In the genomic region with DNA sequence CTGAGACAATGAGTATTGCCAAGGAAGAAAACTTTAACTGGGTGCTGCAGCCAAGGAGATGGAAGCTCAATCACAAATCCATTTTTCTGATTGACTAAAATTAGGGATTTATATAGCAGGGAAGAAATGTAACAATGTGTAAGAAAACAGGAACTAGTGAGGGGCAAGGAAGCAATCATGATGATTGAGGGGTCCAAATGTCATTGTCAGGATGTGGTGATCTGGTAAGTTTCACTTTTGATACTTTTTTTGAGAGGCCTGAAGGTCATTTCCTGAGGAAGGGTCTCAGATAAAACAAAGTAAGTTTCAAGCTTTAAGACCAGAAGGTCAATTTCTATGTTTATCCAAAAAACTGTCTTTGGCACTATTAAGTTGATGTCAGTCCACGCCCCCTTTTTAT, we compare ENCODE assay signal across 23 cellular contexts. TPM values are rescaled to one million over a fixed set of nuclear protein-coding genes. Genes with fewer than 3 reads are reported as not detected.
DNase-seq lines count a peak whose midpoint lies in the region; ATAC-seq and TF ChIP-seq lines count a peak whose summit lies in the region.
"Had no signal": no experiment of that assay in that cellular context is flagged by ENCODE, and none has a peak within 500 bp of the region (broad histone marks: within the 10 kb centered on the region; RNA-seq: fewer than 3 reads in every experiment).

No MANE protein-coding gene starts in this region.

- POLR2A ChIA-PET in activated CD8-positive, alpha-beta T cell treated with anti-CD3 and anti-CD28 coated beads, Interleukin-2, amount 10 ng/mL, durations not matched to agents 7 days and 5 days (lab: Charles Lee), result interaction anchor here (0.5 kb wide), 1 partner anchor 1544 kb away, joined by 3 read pairs; no protein-coding TSS in a partner anchor

- H3K9me2 ChIP-seq in Loucy (replicated peaks; ENCODE audit: low read depth, low read length), result no peaks in the 10 kb centered on the region
- H3K9me2 ChIP-seq: SK-N-SH had no signal

- H3K4me3 Mint-ChIP-seq in activated CD8-positive, alpha-beta T cell treated with anti-CD3 and anti-CD28 coated beads, Interleukin-2, amount 10 ng/mL, durations not matched to agents 7 days and 5 days, result no peak overlapping the region
- no peak overlapping the region for H3K4me3 Mint-ChIP-seq in stimulated activated effector memory CD8-positive, alpha-beta T cell treated with anti-CD3 and anti-CD28 coated beads, Interleukin-12 subunit alpha, Interleukin-12 subunit beta, amount 100 ng/mL, for 72 hours
- H3K4me3 Mint-ChIP-seq: CD4-positive, CD25-positive, alpha-beta regulatory T cell had no signal

- no peak for ATAC-seq in activated CD8-positive, alpha-beta T cell treated with anti-CD3 and anti-CD28 coated beads, Interleukin-2, amount 10 ng/mL, durations not matched to agents 7 days and 5 days
- ATAC-seq in stimulated activated effector memory CD8-positive, alpha-beta T cell treated with anti-CD3 and anti-CD28 coated beads, Interleukin-12 subunit alpha, Interleukin-12 subunit beta, amount 100 ng/mL, for 72 hours, result no peak
- no peak for ATAC-seq in HG03039 (IDR thresholded peaks at IDR 0.05; ENCODE audit: unreplicated experiment)
- ATAC-seq: K562 had no signal

- H3K9me3 Mint-ChIP-seq in activated CD8-positive, alpha-beta T cell treated with anti-CD3 and anti-CD28 coated beads, Interleukin-2, amount 10 ng/mL, durations not matched to agents 7 days and 5 days (ENCODE audit: insufficient read depth), result no peaks in the 10 kb centered on the region
- H3K9me3 Mint-ChIP-seq in stimulated activated effector memory CD8-positive, alpha-beta T cell treated with anti-CD3 and anti-CD28 coated beads, Interleukin-12 subunit alpha, Interleukin-12 subunit beta, amount 100 ng/mL, for 72 hours, result no peaks in the 10 kb centered on the region

- H3K79me2 ChIP-seq in Loucy (ENCODE audit: insufficient read depth, low read length), result no peaks in the 10 kb centered on the region

- no peaks in the 10 kb centered on the region for H3K9me3 ChIP-seq in Loucy (ENCODE audit: insufficient read depth, low read depth, low read length)
- H3K9me3 ChIP-seq: BE2C, SK-N-SH had no signal

- peaks cover 2% of the 10 kb centered on the region for H3K27me3 Mint-ChIP-seq in activated CD8-positive, alpha-beta T cell treated with anti-CD3 and anti-CD28 coated beads, Interleukin-2, amount 10 ng/mL, durations not matched to agents 7 days and 5 days (ENCODE audit: low read depth)

- H3K4me1 Mint-ChIP-seq in activated CD8-positive, alpha-beta T cell treated with anti-CD3 and anti-CD28 coated beads, Interleukin-2, amount 10 ng/mL, durations not matched to agents 7 days and 5 days (ENCODE audit: low read depth), result peaks cover 14% of the 10 kb centered on the region
- peaks cover 5% of the 10 kb centered on the region for H3K4me1 Mint-ChIP-seq in stimulated activated effector memory CD8-positive, alpha-beta T cell treated with anti-CD3 and anti-CD28 coated beads, Interleukin-12 subunit alpha, Interleukin-12 subunit beta, amount 100 ng/mL, for 72 hours

- no peaks in the 10 kb centered on the region for H4K20me1 ChIP-seq in Loucy (ENCODE audit: insufficient read depth, low read length, poor library complexity, severe bottlenecking)

- H3F3A ChIP-seq in Loucy (ENCODE audit: low read depth), result no peaks in the 10 kb centered on the region

- DNase-seq in NOMO-1 treated with DMSO at 0.1 percent for 48 hours (lab: John Stamatoyannopoulos, UW; ENCODE audit: unreplicated experiment) (peak; percentile 26), NOMO-1 treated with dmso at 0.1 percent for 144 hours (lab: John Stamatoyannopoulos, UW; ENCODE audit: unreplicated experiment) (no peak), AG08396 (ENCODE audit: low spot score) (no peak)
- no peak for DNase-seq in activated CD8-positive, alpha-beta T cell treated with anti-CD3 and anti-CD28 coated beads, Interleukin-2, amount 10 ng/mL, durations not matched to agents 7 days and 5 days
- DNase-seq in stimulated activated effector memory CD8-positive, alpha-beta T cell treated with anti-CD3 and anti-CD28 coated beads, Interleukin-12 subunit alpha, Interleukin-12 subunit beta, amount 100 ng/mL, for 72 hours (ENCODE audit: low spot score in 2 of 2), result no peak
- no peak for DNase-seq in activated T-cell treated with anti-CD3 and anti-CD28 coated beads, Interleukin-2, amount 50 U/mL, for 1 hour
- DNase-seq: BE2C; CD4-positive, CD25-positive, alpha-beta regulatory T cell; DMS153; DND-41; MG63; NCI-H1048; NCI-H1417; NCI-H1694; NCI-H2029 treated with DMSO at 0.1 percent for 48 hours; NCI-H526 treated with DMSO at 0.1 percent for 48 hours; SK-N-SH; SW 1271 had no signal

- peak overlapping the region; percentile 47 for H3K27ac Mint-ChIP-seq in activated CD8-positive, alpha-beta T cell treated with anti-CD3 and anti-CD28 coated beads, Interleukin-2, amount 10 ng/mL, durations not matched to agents 7 days and 5 days
- peak overlapping the region; percentile 8 for H3K27ac Mint-ChIP-seq in stimulated activated effector memory CD8-positive, alpha-beta T cell treated with anti-CD3 and anti-CD28 coated beads, Interleukin-12 subunit alpha, Interleukin-12 subunit beta, amount 100 ng/mL, for 72 hours

- peaks cover 2% of the 10 kb centered on the region for H3K4me1 ChIP-seq in Loucy (ENCODE audit: insufficient read depth, low read length, poor library complexity, severe bottlenecking)
- H3K4me1 ChIP-seq: BE2C had no signal

- no peaks in the 10 kb centered on the region for H3K36me3 ChIP-seq in Loucy (ENCODE audit: insufficient read depth, low read length)
- H3K36me3 ChIP-seq: BE2C, MG63 had no signal

- TF ChIP-seq CTCF in Loucy (conservative IDR thresholded peaks at IDR 0.05; ENCODE audit: low read length), result no peak

- H3K4me2 ChIP-seq in Loucy (ENCODE audit: low read depth, low read length, poor library complexity, severe bottlenecking), result peak overlapping the region; percentile 30
- H3K4me2 ChIP-seq: SK-N-SH had no signal

- H3K27me3 ChIP-seq in Loucy (ENCODE audit: insufficient read depth, low read length, poor library complexity, severe bottlenecking), result no peaks in the 10 kb centered on the region
- H3K27me3 ChIP-seq: BE2C, MG63 had no signal

- no peak overlapping the region for H2AFZ ChIP-seq in Loucy (ENCODE audit: low read length)

- CTCF ChIA-PET in activated CD8-positive, alpha-beta T cell treated with anti-CD3 and anti-CD28 coated beads, Interleukin-2, amount 10 ng/mL, durations not matched to agents 7 days and 5 days (lab: Charles Lee), result interaction anchor here (1.2 to 1.3 kb wide), 2 partner anchors 12 to 23 kb away, joined by 3 to 6 read pairs; partner anchors contain the start of gene GCC2

- H3K4me3 ChIP-seq in Loucy (ENCODE audit: low read length, poor library complexity, severe bottlenecking), result no peak overlapping the region
- H3K4me3 ChIP-seq: K562, MG63 had no signal

- H3K36me3 Mint-ChIP-seq in activated CD8-positive, alpha-beta T cell treated with anti-CD3 and anti-CD28 coated beads, Interleukin-2, amount 10 ng/mL, durations not matched to agents 7 days and 5 days (ENCODE audit: low read depth), result peaks cover 6% of the 10 kb centered on the region
- H3K36me3 Mint-ChIP-seq in stimulated activated effector memory CD8-positive, alpha-beta T cell treated with anti-CD3 and anti-CD28 coated beads, Interleukin-12 subunit alpha, Interleukin-12 subunit beta, amount 100 ng/mL, for 72 hours, result no peaks in the 10 kb centered on the region

- H3K9ac ChIP-seq in Loucy (ENCODE audit: low read depth, low read length, poor library complexity, severe bottlenecking), result no peak overlapping the region
- H3K9ac ChIP-seq: SK-N-SH had no signal

RNA-seq across cellular contexts. Expression of gene GCC2, which starts 12.0 kb away (rescaled TPM):
- total RNA-seq in activated CD8-positive, alpha-beta T cell treated with anti-CD3 and anti-CD28 coated beads, Interleukin-2, amount 10 ng/mL, durations not matched to agents 7 days and 5 days, result 10 to 100 TPM; 38.8 to 41.4 TPM

RNA-seq across cellular contexts. Expression of gene SULT1C4, which starts 59.2 kb away (rescaled TPM):
- not detected for total RNA-seq in activated CD8-positive, alpha-beta T cell treated with anti-CD3 and anti-CD28 coated beads, Interleukin-2, amount 10 ng/mL, durations not matched to agents 7 days and 5 days
- total RNA-seq: LHCN-M2, NCI-H460 had no signal
